Comparison of ENCODE assay signal across 24 cellular contexts in the genomic region with DNA sequence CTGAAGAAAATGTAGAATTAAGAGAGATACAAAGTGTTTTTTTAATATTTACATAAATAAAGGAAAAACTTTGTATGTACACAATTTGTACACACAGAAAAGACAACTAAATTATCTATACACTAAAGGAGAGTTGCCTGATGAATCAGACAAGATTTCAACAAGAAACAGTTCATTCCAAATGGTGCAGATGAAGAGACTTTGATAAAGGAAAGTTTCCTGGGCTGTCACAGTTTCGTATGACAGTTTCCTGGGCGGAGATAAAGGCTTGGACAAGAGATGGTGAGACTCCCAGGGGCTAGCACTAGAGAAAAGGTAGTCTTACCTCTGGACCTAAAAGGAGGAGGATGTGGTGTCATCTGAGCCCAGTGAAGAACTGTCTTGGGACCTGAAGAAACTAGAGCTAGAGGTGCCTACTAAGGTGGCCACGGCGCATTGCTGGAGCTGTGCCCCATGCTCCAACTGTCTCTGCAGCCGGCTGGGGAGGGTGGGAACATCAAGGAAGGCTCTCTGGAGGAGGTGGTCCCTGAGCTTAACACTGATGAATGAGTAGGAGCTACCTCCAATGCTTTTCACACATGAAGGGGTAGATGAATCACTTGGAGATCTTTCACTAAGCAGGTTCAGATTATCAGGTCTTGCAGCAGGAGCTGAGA.
"Had no signal": no experiment of that assay in that cellular context is flagged by ENCODE, and none has a peak within 500 bp of the region (broad histone marks: within the 10 kb centered on the region; RNA-seq: fewer than 3 reads in every experiment).

No MANE protein-coding gene starts in this region.

- FAIRE-seq: bronchial epithelial cell had no signal

- H3K36me3 Mint-ChIP-seq: memory B cell had no signal

- H3K27me3 ChIP-seq: adrenal gland, right atrium auricular region, thyroid gland had no signal

- H3K4me1 Mint-ChIP-seq: neural crest cell had no signal

- ATAC-seq: activated CD4-positive, CD25-positive, alpha-beta regulatory T cell treated with anti-CD3 and anti-CD28 coated beads, Interleukin-2, amount 50 U/mL, for 24 hours; activated T-cell treated with anti-CD3 and anti-CD28 coated beads, Interleukin-2, amount 50 U/mL, for 72 hours; effector memory CD8-positive, alpha-beta T cell; mucosa of descending colon had no signal

- H3K4me1 ChIP-seq: left ventricle myocardium inferior, prostate gland, right atrium auricular region, thyroid gland had no signal

- H3K4me3 Mint-ChIP-seq: activated T-cell treated with anti-CD3 and anti-CD28 coated beads, Interleukin-2, amount 50 U/mL, for 72 hours; effector memory CD8-positive, alpha-beta T cell; memory B cell; naive B cell; neural crest cell had no signal

- H3K27ac ChIP-seq: adrenal gland, left ventricle myocardium inferior, prostate gland, right atrium auricular region, thyroid gland had no signal

- H3K4me3 ChIP-seq: adrenal gland, left ventricle myocardium inferior, mucosa of descending colon, prostate gland, right atrium auricular region, thyroid gland had no signal

- H3K27ac Mint-ChIP-seq: activated T-cell treated with anti-CD3 and anti-CD28 coated beads, Interleukin-2, amount 50 U/mL, for 72 hours; effector memory CD8-positive, alpha-beta T cell; memory B cell; naive B cell had no signal

- DNase-seq: activated CD4-positive, alpha-beta T cell treated with anti-CD3 and anti-CD28 coated beads, Interleukin-2, amount 50 U/mL, for 1 hour; activated CD8-positive, alpha-beta memory T cell treated with anti-CD3 and anti-CD28 coated beads for 24 hours; activated CD8-positive, alpha-beta memory T cell treated with anti-CD3 and anti-CD28 coated beads, Interleukin-2, amount 50 U/mL, for 48 hours; activated effector memory CD4-positive, alpha-beta T cell treated with anti-CD3 and anti-CD28 coated beads, Interleukin-2, amount 50 U/mL, for 16 hours; activated naive CD4-positive, alpha-beta T cell treated with anti-CD3 and anti-CD28 coated beads, Interleukin-2, amount 50 U/mL, for 16 hours; activated T-cell treated with anti-CD3 and anti-CD28 coated beads, Interleukin-2, amount 50 U/mL, for 72 hours; adrenal gland; effector memory CD8-positive, alpha-beta T cell; foreskin melanocyte; hypothalamus; left ventricle myocardium inferior; mucosa of descending colon; naive B cell; stimulated activated CD4-positive, alpha-beta T cell treated with anti-CD3 and anti-CD28 coated beads, Interleukin-12 subunit alpha, Interleukin-12 subunit beta, amount 100 ng/mL, for 4 hours; stimulated activated naive CD4-positive, alpha-beta T cell treated with Interleukin-2 at 50 U/mL for 16 hours; T-helper 1 cell; T-helper 9 cell; thyroid gland had no signal

- H3K9me3 Mint-ChIP-seq: effector memory CD8-positive, alpha-beta T cell; memory B cell; neural crest cell had no signal

- H3K9me3 ChIP-seq: adrenal gland, left ventricle myocardium inferior, mucosa of descending colon, prostate gland, right atrium auricular region, thyroid gland had no signal

- H3K36me3 ChIP-seq: adrenal gland, left ventricle myocardium inferior, prostate gland, right atrium auricular region, thyroid gland had no signal
